Comparison of ENCODE assay signal across 8 cellular contexts in the genomic region with DNA sequence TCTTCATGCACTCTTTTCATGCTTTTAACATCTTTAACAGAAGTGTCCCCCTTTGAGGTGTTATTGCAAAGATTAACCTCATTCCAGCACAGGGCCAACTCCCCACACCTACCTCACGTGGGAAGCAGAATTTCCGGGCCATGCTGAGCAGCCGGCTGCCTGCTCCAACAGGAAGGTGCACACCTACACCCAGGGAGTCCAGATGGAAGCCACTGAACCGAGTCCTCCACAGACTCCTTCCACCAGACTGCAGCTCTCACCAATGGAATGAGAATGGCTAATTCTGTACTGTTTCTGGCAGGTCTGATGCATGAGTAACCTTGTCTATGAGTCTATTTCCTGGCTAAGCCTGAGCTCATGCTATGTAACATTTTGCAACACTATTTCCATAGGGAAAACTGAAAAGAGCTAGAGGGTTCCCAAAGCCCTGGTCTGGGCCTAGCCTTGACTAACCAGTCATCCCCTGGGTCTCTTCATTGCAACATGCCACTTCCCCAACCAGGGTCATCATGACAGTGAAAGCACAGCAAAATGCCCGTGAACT. TPM values are rescaled to one million over a fixed set of nuclear protein-coding genes. Genes with fewer than 3 reads are reported as not detected.
DNase-seq lines count a peak whose midpoint lies in the region; ATAC-seq and TF ChIP-seq lines count a peak whose summit lies in the region.

No MANE protein-coding gene starts in this region.

- peak overlapping the region in 1 of 8 donors; percentile 16 for H3K27ac Mint-ChIP-seq in CD8-positive, alpha-beta memory T cell

- no peak overlapping the region for H3K4me3 Mint-ChIP-seq in CD8-positive, alpha-beta memory T cell

- H3K4me3 ChIP-seq in CD8-positive, alpha-beta memory T cell (ENCODE audit: low read length): no peak overlapping the region
- H3K4me3 ChIP-seq in epithelial cell of esophagus (ENCODE audit: low read length): no peak overlapping the region

- peaks cover 36% of the 10 kb centered on the region for H3K36me3 ChIP-seq in CD8-positive, alpha-beta memory T cell (ENCODE audit: insufficient read depth, low read length)

- ATAC-seq in HG02870 (IDR thresholded peaks at IDR 0.05; ENCODE audit: unreplicated experiment): no peak

- no peak for TF ChIP-seq CTCF in epithelial cell of esophagus (IDR thresholded peaks at IDR 0.05; ENCODE audit: insufficient read depth, low read depth, low read length, missing control alignments)

- peak overlapping the region; percentile 11 for H3K27ac ChIP-seq in CD8-positive, alpha-beta memory T cell (ENCODE audit: low read depth, low read length)

- peaks cover 2 to 6% of the 10 kb centered on the region in 2 donors for H3K27me3 Mint-ChIP-seq in CD8-positive, alpha-beta memory T cell

- CTCF ChIA-PET in CD8-positive, alpha-beta memory T cell (lab: Charles Lee): no interaction called here

- no peaks in the 10 kb centered on the region for H3K4me1 ChIP-seq in CD8-positive, alpha-beta memory T cell (ENCODE audit: insufficient read depth, low read length)

- peaks cover 0 to 7% (median 5%) of the 10 kb centered on the region in 3 donors for H3K4me1 Mint-ChIP-seq in CD8-positive, alpha-beta memory T cell

- POLR2A ChIA-PET in CD8-positive, alpha-beta memory T cell (lab: Charles Lee): no interaction called here

- H3K9me3 Mint-ChIP-seq in CD8-positive, alpha-beta memory T cell: no peaks in the 10 kb centered on the region

- no peak for DNase-seq in CD8-positive, alpha-beta memory T cell
- DNase-seq in NCI-H460 (ENCODE audit: extremely low read depth, low read depth) (peak; percentile 70), epithelial cell of esophagus (ENCODE audit: low read depth) (peak; percentile 98), occipital lobe (lab: John Stamatoyannopoulos, UW) (peak; percentile 37), SIG-M5 treated with dmso at 0.1 percent for 504 hours (lab: John Stamatoyannopoulos, UW; ENCODE audit: unreplicated experiment) (no peak), NK-92 (lab: John Stamatoyannopoulos, UW; ENCODE audit: unreplicated experiment) (no peak)
- no peak for DNase-seq in stimulated activated CD4-positive, alpha-beta T cell treated with anti-CD3 and anti-CD28 coated beads, Interleukin-4, amount 100 ng/mL, for 24 hours

- peaks cover 8 to 73% (median 16%) of the 10 kb centered on the region in 3 donors for H3K36me3 Mint-ChIP-seq in CD8-positive, alpha-beta memory T cell

- H3K27me3 ChIP-seq in CD8-positive, alpha-beta memory T cell (ENCODE audit: insufficient read depth, low read length, poor library complexity, severe bottlenecking): no peaks in the 10 kb centered on the region

- no peaks in the 10 kb centered on the region for H3K9me3 ChIP-seq in CD8-positive, alpha-beta memory T cell (ENCODE audit: low read length)

RNA-seq across cellular contexts. Expression of gene ERFE, which starts 11.0 kb away (rescaled TPM):
- total RNA-seq in CD8-positive, alpha-beta memory T cell: under 1 TPM in 1 of 2 experiments, not detected in 1; 0.24 TPM
- not detected for polyA plus RNA-seq in CD8-positive, alpha-beta memory T cell
- total RNA-seq in NCI-H460 (2014; rRNA removed; shearing (Covaris generic)): 7.7 and 10.0 TPM in 2 replicates
- polyA plus RNA-seq in NCI-H460 (2014; cell fraction: nucleus; rRNA removed): 15.9 and 16.9 TPM in 2 replicates
- 1.6 TPM for total RNA-seq in occipital lobe

RNA-seq across cellular contexts. Expression of gene KLHL30, which starts 31.3 kb away (rescaled TPM):
- not detected for total RNA-seq in CD8-positive, alpha-beta memory T cell
- not detected for polyA plus RNA-seq in CD8-positive, alpha-beta memory T cell
- 0.05 TPM in 1 of 2 replicates, not detected in the other for total RNA-seq in NCI-H460 (2014; rRNA removed; shearing (Covaris generic))
- 0.13 and 0.47 TPM in 2 replicates for polyA plus RNA-seq in NCI-H460 (2014; cell fraction: nucleus; rRNA removed)
- total RNA-seq in occipital lobe: 0.16 TPM

RNA-seq across cellular contexts. Expression of gene ILKAP, which starts 33.7 kb away (rescaled TPM):
- total RNA-seq in CD8-positive, alpha-beta memory T cell: 10 to 100 TPM; 61.9 to 66.2 TPM
- 39.7 TPM for polyA plus RNA-seq in CD8-positive, alpha-beta memory T cell
- total RNA-seq in NCI-H460 (2014; rRNA removed; shearing (Covaris generic)): 24.2 and 25.3 TPM in 2 replicates
- polyA plus RNA-seq in NCI-H460 (2014; cell fraction: nucleus; rRNA removed): 35.0 and 42.3 TPM in 2 replicates
- total RNA-seq in occipital lobe: 78.3 TPM

Comparison
In these comparisons a context has a peak if more than half of its experiments do, and no peak if none do; other contexts are left out.
1. DNase-seq: peak in NCI-H460 (single experiment), epithelial cell of esophagus (single experiment) and occipital lobe (single experiment); none in CD8-positive, alpha-beta memory T cell (0 of 5), stimulated activated CD4-positive, alpha-beta T cell treated with anti-CD3 and anti-CD28 coated beads, Interleukin-4, amount 100 ng/mL, for 24 hours (single experiment), SIG-M5 treated with dmso at 0.1 percent for 504 hours (single experiment) and NK-92 (single experiment).